ENCODE assay signal across 1 cellular context in genomic region chr14:21455912-21456667, GRCh38.
A peak's percentile ranks its signal among the peaks of the same experiment; 100 is the strongest.
TF ChIP-seq lines count a peak whose summit lies in the region.

TSS of gene CHD8 (minus strand) at chr14:21456123. CDS start at chr14:21431643, 24,480 bp downstream.

TF ChIP-seq in HepG2, 621 proteins besides CTCF, POLR2A, EP300 and RAD21 (continued from another document and continues in another):
- no peak for TF ChIP-seq THAP8 (CRISPR knock-in tag; IDR thresholded peaks at IDR 0.05; ENCODE audit: borderline replicate concordance)
- no peak for TF ChIP-seq ZNF577 (CRISPR knock-in tag; IDR thresholded peaks at IDR 0.05; ENCODE audit: borderline replicate concordance, low read depth)
- no peak for TF ChIP-seq FOXO4 (CRISPR knock-in tag; conservative IDR thresholded peaks at IDR 0.05)
- TF ChIP-seq PHF8 (CRISPR knock-in tag; IDR thresholded peaks at IDR 0.05), result peak; percentile 89
- peak; percentile 76 for TF ChIP-seq SIX1 (CRISPR knock-in tag; IDR thresholded peaks at IDR 0.05; ENCODE audit: borderline replicate concordance)
- peak; percentile 75 for TF ChIP-seq SP5 (CRISPR knock-in tag; IDR thresholded peaks at IDR 0.05; ENCODE audit: borderline replicate concordance, low read depth)
- TF ChIP-seq KLF15 (CRISPR knock-in tag; IDR thresholded peaks at IDR 0.05; ENCODE audit: borderline replicate concordance), result no peak
- no peak for TF ChIP-seq ARNT (IDR thresholded peaks at IDR 0.05)
- TF ChIP-seq HMGXB4 (CRISPR knock-in tag; IDR thresholded peaks at IDR 0.05; ENCODE audit: borderline replicate concordance in 1 of 2, low read depth in 1 of 2), result peak; percentile 99
- TF ChIP-seq MAFK (conservative IDR thresholded peaks at IDR 0.05 in 1 of 2, IDR thresholded peaks at IDR 0.05 in 1 of 2; ENCODE audit: low read length in 2 of 2), result no peak
- TF ChIP-seq ZNF101 (CRISPR knock-in tag; IDR thresholded peaks at IDR 0.05; ENCODE audit: borderline replicate concordance, low read depth), result no peak
- TF ChIP-seq ZBTB4 (CRISPR knock-in tag; IDR thresholded peaks at IDR 0.05; ENCODE audit: borderline replicate concordance), result no peak
- TF ChIP-seq NCOA5 (CRISPR knock-in tag; IDR thresholded peaks at IDR 0.05), result no peak
- peak; percentile 71; the same call in 1 of the 2 replicates for TF ChIP-seq GATA4 (IDR thresholded peaks at IDR 0.05; ENCODE audit: borderline replicate concordance, low read depth)
- TF ChIP-seq SETDB1 (CRISPR knock-in tag; IDR thresholded peaks at IDR 0.05; ENCODE audit: borderline replicate concordance), result no peak
- no peak for TF ChIP-seq ZNF7 (CRISPR knock-in tag; IDR thresholded peaks at IDR 0.05)
- no peak for TF ChIP-seq ZNF382 (CRISPR knock-in tag; IDR thresholded peaks at IDR 0.05; ENCODE audit: borderline replicate concordance)
- TF ChIP-seq IRF9 (CRISPR knock-in tag; IDR thresholded peaks at IDR 0.05; ENCODE audit: borderline replicate concordance), result peak; percentile 74; the same call in 1 of the 2 replicates
- TF ChIP-seq ZEB1 (IDR thresholded peaks at IDR 0.05; ENCODE audit: insufficient replicate concordance, low read depth), result peak; percentile 81
- peak; percentile 28; the same call in 1 of the 2 replicates for TF ChIP-seq ESRRA (CRISPR knock-in tag; IDR thresholded peaks at IDR 0.05; ENCODE audit: low read depth)
- no peak for TF ChIP-seq PLRG1 (conservative IDR thresholded peaks at IDR 0.05)
- no peak for TF ChIP-seq ARID3A (IDR thresholded peaks at IDR 0.05; ENCODE audit: low read depth, low read length)
- no peak for TF ChIP-seq ZNF597 (CRISPR knock-in tag; IDR thresholded peaks at IDR 0.05)
- no peak for TF ChIP-seq ZNF34 (CRISPR knock-in tag; IDR thresholded peaks at IDR 0.05; ENCODE audit: borderline replicate concordance)
- peak; percentile 66; the same call in 1 of the 2 replicates for TF ChIP-seq E2F1 (CRISPR knock-in tag; IDR thresholded peaks at IDR 0.05)
- peak; percentile 75; the same call in 1 of the 2 replicates for TF ChIP-seq E2F2 (CRISPR knock-in tag; IDR thresholded peaks at IDR 0.05; ENCODE audit: borderline replicate concordance)
- no peak for TF ChIP-seq ZBTB14 (CRISPR knock-in tag; IDR thresholded peaks at IDR 0.05)
- TF ChIP-seq HBP1 (CRISPR knock-in tag; IDR thresholded peaks at IDR 0.05; ENCODE audit: low read depth), result peak; percentile 73; the same call in 1 of the 2 replicates
- TF ChIP-seq ZNF33A (CRISPR knock-in tag; IDR thresholded peaks at IDR 0.05; ENCODE audit: borderline replicate concordance), result no peak; the same call in 1 of the 2 replicates
- peak; percentile 87; the same call in 1 of the 2 replicates for TF ChIP-seq ZNF414 (CRISPR knock-in tag; IDR thresholded peaks at IDR 0.05)
- TF ChIP-seq GMEB1 (CRISPR knock-in tag; IDR thresholded peaks at IDR 0.05; ENCODE audit: borderline replicate concordance), result peak; percentile 95
- 0 out of 2 replicates have a peak, but pooled peaks have one; percentile 34 for TF ChIP-seq ZNF20 (CRISPR knock-in tag; IDR thresholded peaks at IDR 0.05)
- TF ChIP-seq ZNF558 (CRISPR knock-in tag; IDR thresholded peaks at IDR 0.05; ENCODE audit: borderline replicate concordance), result peak; percentile 92; the same call in 1 of the 2 replicates
